ENCODE assay signal across 8 cellular contexts in genomic region chr17:49724552-49724951, GRCh38. TPM values are rescaled to one million over a fixed set of nuclear protein-coding genes. Genes with fewer than 3 reads are reported as not detected.
A peak's percentile ranks its signal among the peaks of the same experiment; 100 is the strongest.
DNase-seq lines count a peak whose midpoint lies in the region; ATAC-seq and TF ChIP-seq lines count a peak whose summit lies in the region.
"Not testable (repeated sequence)": the region's sequence is repeated elsewhere in the genome, so short reads cannot be mapped to it uniquely, and the experiment has no call there.

No MANE protein-coding gene starts in this region.

- not testable (repeated sequence) for H3K27me3 ChIP-seq in CD4-positive, CD25-positive, alpha-beta regulatory T cell (ENCODE audit: control insufficient read depth, insufficient read depth, low read length); left lung; sigmoid colon; thyroid gland

- POLR2A ChIA-PET in T-cell (lab: Charles Lee): not testable (repeated sequence)
- POLR2A ChIA-PET in naive thymus-derived CD8-positive, alpha-beta T cell (lab: Charles Lee): interaction anchor here (0.6 to 1.6 kb wide), 4 partner anchors 17 to 64 kb away, joined by 3 to 6 read pairs (median 4); partner anchors contain the start of gene KAT7

- H3K27ac Mint-ChIP-seq in CD4-positive, CD25-positive, alpha-beta regulatory T cell: peak overlapping the region in 2 of 3 donors; percentile 90
- H3K27ac Mint-ChIP-seq in T-cell (peak overlapping the region; percentile 72 to 77), glutamatergic neuron (ENCODE audit: unreplicated experiment) (peak overlapping the region; percentile 99)
- peak overlapping the region; percentile 88 for H3K27ac Mint-ChIP-seq in activated naive CD4-positive, alpha-beta T cell treated with anti-CD3 and anti-CD28 coated beads, Interleukin-2, amount 50 U/mL, for 24 hours
- H3K27ac Mint-ChIP-seq in naive thymus-derived CD8-positive, alpha-beta T cell: peak overlapping the region; percentile 53 to 93 (median 80)

- H3K36me3 ChIP-seq in CD4-positive, CD25-positive, alpha-beta regulatory T cell (ENCODE audit: control insufficient read depth, insufficient read depth, low read length): peaks cover 87% of the 10 kb centered on the region
- H3K36me3 ChIP-seq in left lung (peaks cover 0 to 33% of the 10 kb centered on the region in 2 donors), sigmoid colon (peaks cover under 1 to 28% (median 11%) of the 10 kb centered on the region in 4 donors)
- H3K36me3 ChIP-seq in thyroid gland: not testable (repeated sequence)

- CTCF ChIA-PET in T-cell (lab: Charles Lee): interaction anchor here in 1 of 2 donors (0.7 to 1.4 kb wide), 2 partner anchors 40 to 153 kb away, joined by 4 to 6 read pairs; partner anchors contain the start of gene FAM117A

- 85 to 92% methylated on average over 6 of the region's 6 CpGs for WGBS in sigmoid colon, 2 donors
- WGBS in thyroid gland, 2 donors: 46 to 70% methylated on average over 6 of the region's 6 CpGs

- TF ChIP-seq POLR2A in sigmoid colon (IDR thresholded peaks at IDR 0.05); thyroid gland (IDR thresholded peaks at IDR 0.05): not testable (repeated sequence)

- peaks cover 35% of the 10 kb centered on the region for H3K36me3 Mint-ChIP-seq in CD4-positive, CD25-positive, alpha-beta regulatory T cell
- H3K36me3 Mint-ChIP-seq in T-cell: peaks cover 51% of the 10 kb centered on the region
- H3K36me3 Mint-ChIP-seq in activated naive CD4-positive, alpha-beta T cell treated with anti-CD3 and anti-CD28 coated beads, Interleukin-2, amount 50 U/mL, for 24 hours: peaks cover 14% of the 10 kb centered on the region
- not testable (repeated sequence) for H3K36me3 Mint-ChIP-seq in glutamatergic neuron (ENCODE audit: unreplicated experiment)
- peaks cover 6 to 81% (median 23%) of the 10 kb centered on the region in 3 donors for H3K36me3 Mint-ChIP-seq in naive thymus-derived CD8-positive, alpha-beta T cell

- peaks cover 22% of the 10 kb centered on the region for H3K4me1 ChIP-seq in CD4-positive, CD25-positive, alpha-beta regulatory T cell (ENCODE audit: control insufficient read depth, insufficient read depth, low read length, poor library complexity, severe bottlenecking)
- H3K4me1 ChIP-seq in left lung (peaks cover 0 to 24% of the 10 kb centered on the region in 2 donors), sigmoid colon (peaks cover 0 to 65% (median 52%) of the 10 kb centered on the region in 4 donors), thyroid gland (peaks cover 22 to 42% of the 10 kb centered on the region in 2 donors)

- not testable (repeated sequence) for H3K9me3 ChIP-seq in CD4-positive, CD25-positive, alpha-beta regulatory T cell (ENCODE audit: control insufficient read depth in 2 of 2, low read length in 2 of 2); left lung; sigmoid colon; thyroid gland

- not testable (repeated sequence) for TF ChIP-seq CTCF in glutamatergic neuron (IDR thresholded peaks at IDR 0.05; ENCODE audit: partially characterized antibody, unreplicated experiment); left lung (IDR thresholded peaks at IDR 0.05); sigmoid colon (IDR thresholded peaks at IDR 0.05); thyroid gland (IDR thresholded peaks at IDR 0.05)

- not testable (repeated sequence) for TF ChIP-seq EP300 in sigmoid colon (IDR thresholded peaks at IDR 0.05)

- DNase-seq in CD4-positive, CD25-positive, alpha-beta regulatory T cell; T-cell; glutamatergic neuron; left lung; naive thymus-derived CD8-positive, alpha-beta T cell; sigmoid colon: not testable (repeated sequence)
- DNase-seq in thyroid gland: peak; percentile 68 to 69

- not testable (repeated sequence) for H3K27ac ChIP-seq in CD4-positive, CD25-positive, alpha-beta regulatory T cell (ENCODE audit: insufficient read depth, low read length, poor library complexity, severe bottlenecking); left lung
- H3K27ac ChIP-seq in sigmoid colon: peak overlapping the region; percentile 79 to 88 (median 84)
- peak overlapping the region; percentile 72 to 89 (median 79) for H3K27ac ChIP-seq in thyroid gland

- H3K4me1 Mint-ChIP-seq in CD4-positive, CD25-positive, alpha-beta regulatory T cell: peaks cover 13 to 65% (median 27%) of the 10 kb centered on the region in 4 donors
- H3K4me1 Mint-ChIP-seq in T-cell (peaks cover 31 to 55% (median 52%) of the 10 kb centered on the region in 3 donors), glutamatergic neuron (ENCODE audit: low read depth, unreplicated experiment) (peaks cover 38% of the 10 kb centered on the region)
- H3K4me1 Mint-ChIP-seq in activated naive CD4-positive, alpha-beta T cell treated with anti-CD3 and anti-CD28 coated beads, Interleukin-2, amount 50 U/mL, for 24 hours: peaks cover 38% of the 10 kb centered on the region
- H3K4me1 Mint-ChIP-seq in naive thymus-derived CD8-positive, alpha-beta T cell: peaks cover 26 to 75% (median 58%) of the 10 kb centered on the region in 4 donors

- not testable (repeated sequence) for H3K27me3 Mint-ChIP-seq in CD4-positive, CD25-positive, alpha-beta regulatory T cell; T-cell; activated naive CD4-positive, alpha-beta T cell treated with anti-CD3 and anti-CD28 coated beads, Interleukin-2, amount 50 U/mL, for 24 hours; naive thymus-derived CD8-positive, alpha-beta T cell
- peaks cover 11% of the 10 kb centered on the region for H3K27me3 Mint-ChIP-seq in glutamatergic neuron (ENCODE audit: unreplicated experiment)

- ATAC-seq in CD4-positive, CD25-positive, alpha-beta regulatory T cell (ENCODE audit: low read depth in 2 of 2); T-cell (replicated peaks in 1 of 4); naive thymus-derived CD8-positive, alpha-beta T cell: not testable (repeated sequence)
- ATAC-seq in left lung: peak; percentile 50

- H3K4me3 Mint-ChIP-seq in CD4-positive, CD25-positive, alpha-beta regulatory T cell; T-cell; activated naive CD4-positive, alpha-beta T cell treated with anti-CD3 and anti-CD28 coated beads, Interleukin-2, amount 50 U/mL, for 24 hours; naive thymus-derived CD8-positive, alpha-beta T cell: not testable (repeated sequence)
- H3K4me3 Mint-ChIP-seq in glutamatergic neuron (ENCODE audit: unreplicated experiment): peak overlapping the region; percentile 18

- intact Hi-C loops in left lung (cut with DNase I); sigmoid colon (cut with DNase I); thyroid gland (cut with DNase I): not testable (repeated sequence)

- not testable (repeated sequence) for H3K9me3 Mint-ChIP-seq in CD4-positive, CD25-positive, alpha-beta regulatory T cell; T-cell; activated naive CD4-positive, alpha-beta T cell treated with anti-CD3 and anti-CD28 coated beads, Interleukin-2, amount 50 U/mL, for 24 hours; glutamatergic neuron (ENCODE audit: unreplicated experiment); naive thymus-derived CD8-positive, alpha-beta T cell

- H3K4me3 ChIP-seq in CD4-positive, CD25-positive, alpha-beta regulatory T cell (ENCODE audit: low read depth, low read length); left lung; sigmoid colon; thyroid gland (replicated peaks in 1 of 3): not testable (repeated sequence)

RNA-seq across cellular contexts. Expression of gene SLC35B1, which starts 16.8 kb away (rescaled TPM):
- total RNA-seq in CD4-positive, CD25-positive, alpha-beta regulatory T cell: 51.8 TPM
- 10 to 100 TPM; 28.2 to 38.8 (median 34.1) TPM for polyA plus RNA-seq in CD4-positive, CD25-positive, alpha-beta regulatory T cell
- 10 to 100 TPM; 40.5 to 57.1 (median 42.8) TPM for total RNA-seq in T-cell
- 123 TPM for total RNA-seq in glutamatergic neuron (ENCODE audit: unreplicated experiment)
- total RNA-seq in left lung: 10 to 100 TPM; 48.8 to 74.9 TPM
- 10 to 100 TPM; 38.8 to 39.7 TPM for total RNA-seq in naive thymus-derived CD8-positive, alpha-beta T cell
- 10 to 100 TPM; 20.3 to 27.4 (median 21.8) TPM for polyA plus RNA-seq in naive thymus-derived CD8-positive, alpha-beta T cell
- 10 to 100 TPM; 13.0 to 34.9 (median 20.0) TPM for total RNA-seq in sigmoid colon
- 10 to 100 TPM; 24.0 to 59.7 (median 26.6) TPM for polyA plus RNA-seq in sigmoid colon
- total RNA-seq in thyroid gland: 100 to 1,000 TPM in 2 of 4 donors, 10 to 100 TPM in 2; 77.5 to 171 (median 94.7) TPM

RNA-seq across cellular contexts. Expression of gene FAM117A, which starts 39.4 kb away (rescaled TPM):
- total RNA-seq in CD4-positive, CD25-positive, alpha-beta regulatory T cell: 83.3 TPM
- 10 to 100 TPM; 49.0 to 67.4 (median 64.7) TPM for polyA plus RNA-seq in CD4-positive, CD25-positive, alpha-beta regulatory T cell
- 100 to 1,000 TPM in 2 of 5 donors, 10 to 100 TPM in 3; 71.9 to 105 (median 99.1) TPM for total RNA-seq in T-cell
- total RNA-seq in glutamatergic neuron (ENCODE audit: unreplicated experiment): 11.9 TPM
- 10 to 100 TPM; 11.9 to 13.4 TPM for total RNA-seq in left lung
- 10 to 100 TPM; 84.5 to 90.8 TPM for total RNA-seq in naive thymus-derived CD8-positive, alpha-beta T cell
- polyA plus RNA-seq in naive thymus-derived CD8-positive, alpha-beta T cell: 10 to 100 TPM; 36.9 to 53.6 (median 46.7) TPM
- total RNA-seq in sigmoid colon: 10 to 100 TPM; 11.1 to 34.6 (median 27.4) TPM
- 10 to 100 TPM in 1 of 3 donors, 1 to 10 TPM in 2; 3.5 to 15.6 (median 9.6) TPM for polyA plus RNA-seq in sigmoid colon
- 10 to 100 TPM; 12.4 to 41.5 (median 23.3) TPM for total RNA-seq in thyroid gland

RNA-seq across cellular contexts. Expression of gene SPOP, which starts 46.7 kb away (rescaled TPM):
- 66.3 TPM for total RNA-seq in CD4-positive, CD25-positive, alpha-beta regulatory T cell
- polyA plus RNA-seq in CD4-positive, CD25-positive, alpha-beta regulatory T cell: 100 to 1,000 TPM in 2 of 4 donors, 10 to 100 TPM in 2; 76.4 to 123 (median 106) TPM
- total RNA-seq in T-cell (10 to 100 TPM; 67.1 to 80.4 (median 71.5) TPM), glutamatergic neuron (ENCODE audit: unreplicated experiment) (49.5 TPM), left lung (10 to 100 TPM; 79.5 to 89.6 TPM), sigmoid colon (100 to 1,000 TPM; 226 to 332 (median 280) TPM), thyroid gland (10 to 100 TPM; 78.5 to 86.4 (median 81.6) TPM)
- 10 to 100 TPM; 91.0 to 92.0 TPM for total RNA-seq in naive thymus-derived CD8-positive, alpha-beta T cell
- polyA plus RNA-seq in naive thymus-derived CD8-positive, alpha-beta T cell: 100 to 1,000 TPM in 2 of 3 donors, 10 to 100 TPM in 1; 75.9 to 126 (median 103) TPM
- 10 to 100 TPM; 33.0 to 38.9 (median 35.6) TPM for polyA plus RNA-seq in sigmoid colon
